Comparison of ENCODE assay signal across 8 cellular contexts in the genomic region with DNA sequence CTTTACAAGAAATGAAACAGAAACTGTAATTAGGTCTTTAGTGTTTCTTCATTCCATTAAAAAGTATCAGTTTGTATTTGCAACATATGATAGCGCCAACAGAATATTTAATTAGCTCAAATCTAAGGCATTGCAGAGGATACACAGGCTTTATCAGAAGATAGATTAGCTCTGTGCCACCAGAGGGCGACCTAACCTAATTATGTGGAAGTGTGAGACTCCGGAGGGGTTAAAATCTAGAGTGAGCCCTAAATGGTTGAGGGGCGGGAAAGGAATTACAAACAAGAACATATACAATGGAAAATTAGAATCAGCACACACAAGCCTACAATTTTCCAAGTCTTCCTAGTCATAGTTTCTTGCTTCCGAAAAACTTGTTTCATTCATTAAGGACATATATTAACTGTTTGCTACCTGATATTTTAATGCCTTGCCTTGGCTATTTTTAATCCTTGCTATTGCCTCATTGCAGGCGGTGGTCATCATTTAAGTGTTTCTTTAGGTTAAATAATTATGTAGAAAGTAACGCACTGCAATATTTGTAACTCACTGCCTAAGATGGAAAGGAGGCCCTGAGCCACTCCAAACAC. TPM values are rescaled to one million over a fixed set of nuclear protein-coding genes. Genes with fewer than 3 reads are reported as not detected.
DNase-seq lines count a peak whose midpoint lies in the region; ATAC-seq and TF ChIP-seq lines count a peak whose summit lies in the region.

No MANE protein-coding gene starts in this region.

- H3K27me3 ChIP-seq in CD8-positive, alpha-beta T cell (ENCODE audit: insufficient read depth, low read length): no peaks in the 10 kb centered on the region
- H3K27me3 ChIP-seq in spleen (replicated peaks in 1 of 7): peaks cover 0 to 15% (median 0%) of the 10 kb centered on the region in 7 donors

- no peak overlapping the region for H3K4me3 Mint-ChIP-seq in CD8-positive, alpha-beta T cell
- H3K4me3 Mint-ChIP-seq in HFFc6: no peak overlapping the region
- no peak overlapping the region for H3K4me3 Mint-ChIP-seq in activated T-helper 17 cell treated with anti-CD3 and anti-CD28 coated beads, Interleukin-2, amount 50 U/mL, for 72 hours

- no peaks in the 10 kb centered on the region for H3K4me1 Mint-ChIP-seq in CD8-positive, alpha-beta T cell (ENCODE audit: low read depth)
- H3K4me1 Mint-ChIP-seq in HFFc6 (ENCODE audit: low read depth): peaks cover 15% of the 10 kb centered on the region
- H3K4me1 Mint-ChIP-seq in activated T-helper 17 cell treated with anti-CD3 and anti-CD28 coated beads, Interleukin-2, amount 50 U/mL, for 72 hours: no peaks in the 10 kb centered on the region

- peak; percentile 24 for TF ChIP-seq CTCF in CD8-positive, alpha-beta T cell (IDR thresholded peaks at IDR 0.05)
- TF ChIP-seq CTCF in HFFc6 (IDR thresholded peaks at IDR 0.05) (peak; percentile 90), spleen (IDR thresholded peaks at IDR 0.05 in 8 of 11, conservative IDR thresholded peaks at IDR 0.05 in 3 of 11) (peak in 9 of 11 experiments; percentile 34 to 62 (median 49))

- H3K4me1 ChIP-seq in CD8-positive, alpha-beta T cell (ENCODE audit: insufficient read depth, low read length): no peaks in the 10 kb centered on the region
- no peaks in the 10 kb centered on the region for H3K4me1 ChIP-seq in spleen

- ATAC-seq in CD8-positive, alpha-beta T cell: no peak
- ATAC-seq in activated T-helper 17 cell treated with anti-CD3 and anti-CD28 coated beads, Interleukin-2, amount 50 U/mL, for 72 hours (replicated peaks): peak; percentile 53
- ATAC-seq in left cardiac atrium (peak; percentile 53 to 78), HG03095 (IDR thresholded peaks at IDR 0.05; ENCODE audit: unreplicated experiment) (no peak), GM19023 (IDR thresholded peaks at IDR 0.05; ENCODE audit: unreplicated experiment) (no peak)

- no peaks in the 10 kb centered on the region for H3K9me3 ChIP-seq in CD8-positive, alpha-beta T cell (ENCODE audit: low read length)
- no peaks in the 10 kb centered on the region for H3K9me3 ChIP-seq in spleen

- 30 to 46% (median 41%) methylated on average over 7 of the region's 7 CpGs for WGBS in spleen, 5 donors

- no peak overlapping the region for H3K27ac Mint-ChIP-seq in CD8-positive, alpha-beta T cell
- no peak overlapping the region for H3K27ac Mint-ChIP-seq in HFFc6
- H3K27ac Mint-ChIP-seq in activated T-helper 17 cell treated with anti-CD3 and anti-CD28 coated beads, Interleukin-2, amount 50 U/mL, for 72 hours: no peak overlapping the region

- intact Hi-C loops in CD8-positive, alpha-beta T cell (cut with DNase I, micrococcal nuclease): loop anchor here in 1 of 2 experiments (2.0 kb wide), 1 partner anchor 408 kb away; no protein-coding TSS in a partner anchor
- intact Hi-C loops in left cardiac atrium (cut with DNase I) (loop anchor here (2.0 to 10.0 kb wide), 2 partner anchors 408 to 412 kb away; no protein-coding TSS in a partner anchor), spleen (cut with DNase I; ENCODE audit: low total_unique reads) (loop anchor here (5.0 kb wide), 1 partner anchor 404 kb away; no protein-coding TSS in a partner anchor)

- TF ChIP-seq POLR2A in spleen (IDR thresholded peaks at IDR 0.05): no peak

- H3K27me3 Mint-ChIP-seq in CD8-positive, alpha-beta T cell (ENCODE audit: low read depth): peaks cover 3% of the 10 kb centered on the region
- peaks cover 20% of the 10 kb centered on the region for H3K27me3 Mint-ChIP-seq in HFFc6 (ENCODE audit: insufficient read depth)
- H3K27me3 Mint-ChIP-seq in activated T-helper 17 cell treated with anti-CD3 and anti-CD28 coated beads, Interleukin-2, amount 50 U/mL, for 72 hours: peaks cover 12% of the 10 kb centered on the region

- no peaks in the 10 kb centered on the region for H3K36me3 ChIP-seq in CD8-positive, alpha-beta T cell (ENCODE audit: insufficient read depth, low read length)
- no peaks in the 10 kb centered on the region for H3K36me3 ChIP-seq in spleen

- CTCF ChIA-PET in CD8-positive, alpha-beta T cell (lab: Charles Lee): interaction anchor here (0.9 to 2.5 kb wide), 5 partner anchors 9 to 408 kb away, joined by 3 to 11 read pairs (median 4); no protein-coding TSS in a partner anchor

- H3K27ac ChIP-seq in CD8-positive, alpha-beta T cell (ENCODE audit: low read depth, low read length): no peak overlapping the region
- H3K27ac ChIP-seq in spleen: no peak overlapping the region

- POLR2A ChIA-PET in CD8-positive, alpha-beta T cell (lab: Charles Lee): no interaction called here

- no peak overlapping the region for H3K4me3 ChIP-seq in CD8-positive, alpha-beta T cell (ENCODE audit: low read depth, low read length)
- H3K4me3 ChIP-seq in spleen: no peak overlapping the region

- DNase-seq in CD8-positive, alpha-beta T cell: peak in 3 of 7 experiments; percentile 4 to 26 (median 20)
- DNase-seq in HFFc6 (peak; percentile 46), NCI-H774 (lab: John Stamatoyannopoulos, UW) (peak; percentile 53), left cardiac atrium (peak; percentile 53), spleen (no peak)

- H3K36me3 Mint-ChIP-seq in CD8-positive, alpha-beta T cell: no peaks in the 10 kb centered on the region
- no peaks in the 10 kb centered on the region for H3K36me3 Mint-ChIP-seq in HFFc6 (ENCODE audit: low read depth)
- no peaks in the 10 kb centered on the region for H3K36me3 Mint-ChIP-seq in activated T-helper 17 cell treated with anti-CD3 and anti-CD28 coated beads, Interleukin-2, amount 50 U/mL, for 72 hours (ENCODE audit: low read depth)

- no peaks in the 10 kb centered on the region for H3K9me3 Mint-ChIP-seq in CD8-positive, alpha-beta T cell
- no peaks in the 10 kb centered on the region for H3K9me3 Mint-ChIP-seq in HFFc6
- H3K9me3 Mint-ChIP-seq in activated T-helper 17 cell treated with anti-CD3 and anti-CD28 coated beads, Interleukin-2, amount 50 U/mL, for 72 hours: no peaks in the 10 kb centered on the region

RNA-seq across cellular contexts. Expression of a gene that starts 18.0 kb away (rescaled TPM):
- total RNA-seq in CD8-positive, alpha-beta T cell: not detected
- not detected for total RNA-seq in HFFc6 (2021; fragmentation: NEBNext Ultra II Directional; extraction: Animal tissue kit (Norgen Biotek cat#: 25700))
- total RNA-seq in activated T-helper 17 cell treated with anti-CD3 and anti-CD28 coated beads, Interleukin-2, amount 50 U/mL, for 72 hours: not detected
- total RNA-seq in left cardiac atrium: under 1 TPM; 0.15 to 0.21 TPM
- 1 to 10 TPM in 5 of 7 donors, under 1 TPM in 2; 0.44 to 5.9 (median 1.8) TPM for total RNA-seq in spleen
- polyA plus RNA-seq in spleen: under 1 TPM; 0.11 to 0.99 (median 0.70) TPM

Comparison
In these comparisons a context has a peak if more than half of its experiments do, and no peak if none do; other contexts are left out.
1. ATAC-seq: peak in activated T-helper 17 cell treated with anti-CD3 and anti-CD28 coated beads, Interleukin-2, amount 50 U/mL, for 72 hours (single experiment) and left cardiac atrium (2 of 2); none in CD8-positive, alpha-beta T cell (single experiment), HG03095 (single experiment) and GM19023 (single experiment).
2. CTCF ChIP-seq: peak in every context shown above with its lines; median percentile 90 in HFFc6; 49 in spleen; 24 in CD8-positive, alpha-beta T cell.